8 cellular contexts compared by ENCODE assay signal in the genomic region with DNA sequence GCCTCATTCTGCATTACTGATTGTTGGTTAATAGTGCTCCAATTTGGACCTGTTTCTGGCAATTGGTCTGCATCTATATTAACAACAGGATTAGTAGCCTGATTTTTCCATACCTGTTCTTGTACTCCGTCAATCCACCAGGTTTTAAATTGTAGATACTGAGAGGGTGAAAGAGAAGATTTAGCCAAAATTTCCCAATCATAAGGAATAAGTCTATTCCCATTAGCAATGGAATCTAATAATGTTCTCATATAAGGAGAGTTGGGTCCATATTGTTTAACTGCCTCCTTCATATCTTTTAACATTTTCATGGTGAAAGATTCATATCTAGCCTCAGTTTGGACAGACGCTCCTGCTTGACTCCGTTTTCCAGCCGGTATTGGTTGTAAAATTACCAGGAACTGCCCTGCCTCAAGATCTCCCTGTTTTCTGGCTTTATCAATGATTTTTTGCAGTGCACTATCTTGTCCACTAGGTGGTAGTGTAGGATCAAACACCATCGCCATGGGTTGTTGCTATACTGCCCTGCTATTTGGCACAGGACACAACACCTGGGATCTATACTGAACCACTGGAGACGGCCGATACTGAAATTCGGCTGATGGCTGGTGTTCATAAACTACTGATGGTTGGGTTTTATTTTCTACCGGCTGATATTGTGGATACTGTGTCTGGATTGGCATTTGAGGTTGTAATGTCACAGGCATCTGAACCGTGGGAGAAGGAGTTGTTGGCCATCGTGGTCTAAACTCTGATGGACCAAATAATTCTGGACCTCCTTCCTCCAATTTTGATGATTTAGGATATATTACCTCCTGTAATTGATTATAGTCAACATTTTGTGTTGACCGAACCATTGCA. TPM values are rescaled to one million over a fixed set of nuclear protein-coding genes. Genes with fewer than 3 reads are reported as not detected.
DNase-seq lines count a peak whose midpoint lies in the region; ATAC-seq and TF ChIP-seq lines count a peak whose summit lies in the region.

No MANE protein-coding gene starts in this region.

- DNase-seq in AG20443 (ENCODE audit: low spot score) (peak; percentile 72), GM19238 (ENCODE audit: insufficient read length, low spot score) (peak; percentile 47), NAMALWA (ENCODE audit: low spot score) (peak; percentile 88), RPMI8226 (peak; percentile 60), glutamatergic neuron (no peak), psoas muscle (no peak), posterior vena cava (ENCODE audit: low spot score) (no peak)
- peak in 1 of 2 donors; percentile 22 for DNase-seq in activated naive CD4-positive, alpha-beta T cell treated with anti-CD3 and anti-CD28 coated beads, Interleukin-2, amount 50 U/mL, for 72 hours (ENCODE audit: low spot score in 2 of 2)

- H3K27ac ChIP-seq in psoas muscle = no peak overlapping the region

- H3K4me1 Mint-ChIP-seq in glutamatergic neuron (ENCODE audit: low read depth, unreplicated experiment) = peaks cover 13% of the 10 kb centered on the region

- H3K36me3 ChIP-seq in psoas muscle (ENCODE audit: insufficient read depth in 1 of 2, low read depth in 1 of 2) = no peaks in the 10 kb centered on the region

- peaks cover 3% of the 10 kb centered on the region for H3K27me3 Mint-ChIP-seq in glutamatergic neuron (ENCODE audit: unreplicated experiment)

- no peaks in the 10 kb centered on the region for H3K27me3 ChIP-seq in psoas muscle (ENCODE audit: insufficient read depth in 3 of 3, low read length in 2 of 3)

- peak; percentile 81 to 95 for ATAC-seq in activated naive CD4-positive, alpha-beta T cell treated with anti-CD3 and anti-CD28 coated beads, Interleukin-2, amount 50 U/mL, for 72 hours
- ATAC-seq in psoas muscle = peak; percentile 84 to 93 (median 92)

- peaks cover 0 to 5% of the 10 kb centered on the region in 2 donors for H3K36me3 Mint-ChIP-seq in activated naive CD4-positive, alpha-beta T cell treated with anti-CD3 and anti-CD28 coated beads, Interleukin-2, amount 50 U/mL, for 72 hours
- peaks cover 12% of the 10 kb centered on the region for H3K36me3 Mint-ChIP-seq in glutamatergic neuron (ENCODE audit: unreplicated experiment)

- intact Hi-C loops in psoas muscle (cut with DNase I) (loop anchor here (1.0 to 5.0 kb wide), 5 partner anchors 23 to 93 kb away; partner anchors contain the start of gene PCK2 (in 1 of the 2)), posterior vena cava (cut with DNase I) (no loop called here)

- H3K27ac Mint-ChIP-seq in activated naive CD4-positive, alpha-beta T cell treated with anti-CD3 and anti-CD28 coated beads, Interleukin-2, amount 50 U/mL, for 72 hours = no peak overlapping the region
- no peak overlapping the region for H3K27ac Mint-ChIP-seq in glutamatergic neuron (ENCODE audit: unreplicated experiment)

- no peak overlapping the region for H3K4me3 Mint-ChIP-seq in glutamatergic neuron (ENCODE audit: unreplicated experiment)

- no peaks in the 10 kb centered on the region for H3K9me3 ChIP-seq in psoas muscle

- WGBS in psoas muscle, 3 donors = 15 to 23% (median 18%) methylated on average over 12 of the region's 12 CpGs

- TF ChIP-seq CTCF in glutamatergic neuron (IDR thresholded peaks at IDR 0.05; ENCODE audit: partially characterized antibody, unreplicated experiment) (peak; percentile 92), psoas muscle (IDR thresholded peaks at IDR 0.05) (peak; percentile 91)

- peaks cover 4% of the 10 kb centered on the region for H3K4me1 ChIP-seq in psoas muscle

- peaks cover 0 to 6% of the 10 kb centered on the region in 2 donors for H3K9me3 Mint-ChIP-seq in activated naive CD4-positive, alpha-beta T cell treated with anti-CD3 and anti-CD28 coated beads, Interleukin-2, amount 50 U/mL, for 72 hours
- H3K9me3 Mint-ChIP-seq in glutamatergic neuron (ENCODE audit: unreplicated experiment) = peaks cover 2% of the 10 kb centered on the region

- peak overlapping the region; percentile 4 for H3K4me3 ChIP-seq in psoas muscle

RNA-seq across cellular contexts. Expression of gene DHRS4L2, which starts 25.2 kb away (rescaled TPM):
- 10 to 100 TPM; 13.5 to 22.1 TPM for total RNA-seq in activated naive CD4-positive, alpha-beta T cell treated with anti-CD3 and anti-CD28 coated beads, Interleukin-2, amount 50 U/mL, for 72 hours
- total RNA-seq in glutamatergic neuron (ENCODE audit: unreplicated experiment) = 10.4 TPM
- total RNA-seq in psoas muscle = 10 to 100 TPM; 25.9 to 43.4 (median 31.9) TPM
- polyA plus RNA-seq in psoas muscle = 10 to 100 TPM; 19.4 to 62.0 (median 30.8) TPM
- 10 to 100 TPM; 15.1 to 16.9 TPM for total RNA-seq in posterior vena cava

RNA-seq across cellular contexts. Expression of gene CARMIL3, which starts 37.9 kb away (rescaled TPM):
- total RNA-seq in activated naive CD4-positive, alpha-beta T cell treated with anti-CD3 and anti-CD28 coated beads, Interleukin-2, amount 50 U/mL, for 72 hours = 1 to 10 TPM; 2.1 to 6.7 TPM
- total RNA-seq in glutamatergic neuron (ENCODE audit: unreplicated experiment) (108 TPM), psoas muscle (under 1 TPM in 3 of 4 donors, not detected in 1; 0.04 to 0.10 (median 0.06) TPM), posterior vena cava (under 1 TPM; 0.14 to 0.23 TPM)
- polyA plus RNA-seq in psoas muscle = under 1 TPM in 2 of 3 donors, not detected in 1; 0.08 to 0.19 TPM

RNA-seq across cellular contexts. Expression of gene CPNE6, which starts 57.5 kb away (rescaled TPM):
- under 1 TPM in 1 of 2 donors, not detected in 1; 0.14 TPM for total RNA-seq in activated naive CD4-positive, alpha-beta T cell treated with anti-CD3 and anti-CD28 coated beads, Interleukin-2, amount 50 U/mL, for 72 hours
- total RNA-seq in glutamatergic neuron (ENCODE audit: unreplicated experiment) (0.44 TPM), psoas muscle (not detected), posterior vena cava (1 to 10 TPM in 1 of 2 donors, under 1 TPM in 1; 0.32 to 1.3 TPM)
- under 1 TPM in 1 of 3 donors, not detected in 2; 0.06 TPM for polyA plus RNA-seq in psoas muscle

Comparison
In these comparisons a context has a peak if more than half of its experiments do, and no peak if none do; other contexts are left out.
1. DNase-seq: peak in AG20443 (single experiment), GM19238 (single experiment), NAMALWA (single experiment) and RPMI8226 (single experiment); none in glutamatergic neuron (single experiment), psoas muscle (0 of 2) and posterior vena cava (single experiment).
2. RNA of gene CARMIL3, which starts 37.9 kb away (total RNA-seq): 108 TPM in glutamatergic neuron (single experiment); 2.1 to 6.7 TPM in activated naive CD4-positive, alpha-beta T cell treated with anti-CD3 and anti-CD28 coated beads, Interleukin-2, amount 50 U/mL, for 72 hours, 0.14 to 0.23 TPM in posterior vena cava and 0.04 to 0.10 TPM in psoas muscle; every median in the first group is over 10 times any median in the second.
3. intact Hi-C loops: an anchor here in psoas muscle (1.0 to 5.0 kb wide); none called in posterior vena cava.